Comparison of ENCODE assay signal across 8 cellular contexts in genomic region chr7:127107601-127108007, GRCh38.
DNase-seq lines count a peak whose midpoint lies in the region; ATAC-seq and TF ChIP-seq lines count a peak whose summit lies in the region.

No MANE protein-coding gene starts in this region.

- H3K27ac Mint-ChIP-seq in activated CD4-positive, alpha-beta T cell treated with anti-CD3 and anti-CD28 coated beads, Interleukin-2, amount 10 ng/mL, durations not matched to agents 24 days and 14 days, result no peak overlapping the region

- H3K4me3 Mint-ChIP-seq in activated CD4-positive, alpha-beta T cell treated with anti-CD3 and anti-CD28 coated beads, Interleukin-2, amount 10 ng/mL, durations not matched to agents 24 days and 14 days, result no peak overlapping the region

- no peaks in the 10 kb centered on the region for H3K27me3 Mint-ChIP-seq in activated CD4-positive, alpha-beta T cell treated with anti-CD3 and anti-CD28 coated beads, Interleukin-2, amount 10 ng/mL, durations not matched to agents 24 days and 14 days

- H4K20me1 ChIP-seq in Loucy (ENCODE audit: insufficient read depth, low read length, poor library complexity, severe bottlenecking), result no peaks in the 10 kb centered on the region

- H3K4me1 ChIP-seq in Loucy (ENCODE audit: insufficient read depth, low read length, poor library complexity, severe bottlenecking) (no peaks in the 10 kb centered on the region), left ventricle myocardium inferior (no peaks in the 10 kb centered on the region)

- no peaks in the 10 kb centered on the region for H3K79me2 ChIP-seq in Loucy (ENCODE audit: insufficient read depth, low read length)

- DNase-seq in AG08396 (ENCODE audit: low spot score) (peak; percentile 30), GM13976 (ENCODE audit: low spot score) (peak; percentile 37), left ventricle myocardium inferior (no peak), smooth muscle cell of the brain vasculature (ENCODE audit: low read depth, low spot score) (peak; percentile 12), middle frontal gyrus (ENCODE audit: extremely low spot score, low spot score) (no peak)
- peak; percentile 83 for DNase-seq in activated CD4-positive, alpha-beta T cell treated with anti-CD3 and anti-CD28 coated beads, Interleukin-2, amount 10 ng/mL, durations not matched to agents 24 days and 14 days

- no peaks in the 10 kb centered on the region for H3K36me3 ChIP-seq in Loucy (ENCODE audit: insufficient read depth, low read length)
- H3K36me3 ChIP-seq in left ventricle myocardium inferior, result no peaks in the 10 kb centered on the region

- TF ChIP-seq CTCF in GM13976 (IDR thresholded peaks at IDR 0.05; ENCODE audit: borderline replicate concordance, control extremely low read depth, extremely low read depth, insufficient read depth, missing control alignments) (peak; percentile 5), Loucy (conservative IDR thresholded peaks at IDR 0.05; ENCODE audit: low read length) (peak; percentile 84), left ventricle myocardium inferior (IDR thresholded peaks at IDR 0.05; ENCODE audit: borderline replicate concordance) (peak; percentile 51)

- no peaks in the 10 kb centered on the region for H3K9me2 ChIP-seq in Loucy (replicated peaks; ENCODE audit: low read depth, low read length)

- H3K9ac ChIP-seq in Loucy (ENCODE audit: low read depth, low read length, poor library complexity, severe bottlenecking), result no peak overlapping the region

- no peaks in the 10 kb centered on the region for H3F3A ChIP-seq in Loucy (ENCODE audit: low read depth)

- H3K4me3 ChIP-seq in Loucy (ENCODE audit: low read length, poor library complexity, severe bottlenecking), result no peak overlapping the region
- H3K4me3 ChIP-seq in left ventricle myocardium inferior, result no peak overlapping the region

- no peaks in the 10 kb centered on the region for H3K27me3 ChIP-seq in Loucy (ENCODE audit: insufficient read depth, low read length, poor library complexity, severe bottlenecking)
- no peaks in the 10 kb centered on the region for H3K27me3 ChIP-seq in left ventricle myocardium inferior (ENCODE audit: low read depth)

- no peaks in the 10 kb centered on the region for H3K36me3 Mint-ChIP-seq in activated CD4-positive, alpha-beta T cell treated with anti-CD3 and anti-CD28 coated beads, Interleukin-2, amount 10 ng/mL, durations not matched to agents 24 days and 14 days (ENCODE audit: low read depth)

- no peak overlapping the region for H2AFZ ChIP-seq in Loucy (ENCODE audit: low read length)

- intact Hi-C loops in activated CD4-positive, alpha-beta T cell treated with anti-CD3 and anti-CD28 coated beads, Interleukin-2, amount 10 ng/mL, durations not matched to agents 24 days and 14 days (cut with micrococcal nuclease), result loop anchor here (5.0 kb wide), 1 partner anchor 145 kb away; the partner anchor contains the start of gene GRM8
- intact Hi-C loops in left ventricle myocardium inferior (cut with micrococcal nuclease), result no loop called here

- H3K27ac ChIP-seq in left ventricle myocardium inferior (replicated peaks), result no peak overlapping the region

- no peaks in the 10 kb centered on the region for H3K4me1 Mint-ChIP-seq in activated CD4-positive, alpha-beta T cell treated with anti-CD3 and anti-CD28 coated beads, Interleukin-2, amount 10 ng/mL, durations not matched to agents 24 days and 14 days

- in situ Hi-C loops in GM13976 (cut with MboI; ENCODE audit: low sequenced_read_pairs, unreplicated experiment), result no loop called here

- no peaks in the 10 kb centered on the region for H3K9me3 ChIP-seq in Loucy (ENCODE audit: insufficient read depth, low read depth, low read length)
- H3K9me3 ChIP-seq in left ventricle myocardium inferior (replicated peaks), result peaks cover 2% of the 10 kb centered on the region

- H3K9me3 Mint-ChIP-seq in activated CD4-positive, alpha-beta T cell treated with anti-CD3 and anti-CD28 coated beads, Interleukin-2, amount 10 ng/mL, durations not matched to agents 24 days and 14 days, result peaks cover 4% of the 10 kb centered on the region

- no peak overlapping the region for H3K4me2 ChIP-seq in Loucy (ENCODE audit: low read depth, low read length, poor library complexity, severe bottlenecking)

- peak; percentile 76 for ATAC-seq in HG02610 (IDR thresholded peaks at IDR 0.05; ENCODE audit: unreplicated experiment)

Comparison
In these comparisons a context has a peak if more than half of its experiments do, and no peak if none do; other contexts are left out.
1. DNase-seq: peak in AG08396 (single experiment), GM13976 (single experiment), activated CD4-positive, alpha-beta T cell treated with anti-CD3 and anti-CD28 coated beads, Interleukin-2, amount 10 ng/mL, durations not matched to agents 24 days and 14 days (single experiment) and smooth muscle cell of the brain vasculature (single experiment); none in left ventricle myocardium inferior (single experiment) and middle frontal gyrus (single experiment).
2. CTCF ChIP-seq: peak in every context shown above with its lines; median percentile 84 in Loucy; 51 in left ventricle myocardium inferior; 5 in GM13976.